10 cellular contexts compared by ENCODE assay signal in genomic region chr6:149846321-149846720, GRCh38. TPM values are rescaled to one million over a fixed set of nuclear protein-coding genes. Genes with fewer than 3 reads are reported as not detected.
DNase-seq lines count a peak whose midpoint lies in the region; ATAC-seq and TF ChIP-seq lines count a peak whose summit lies in the region.
"Had no signal": no experiment of that assay in that cellular context is flagged by ENCODE, and none has a peak within 500 bp of the region (broad histone marks: within the 10 kb centered on the region; RNA-seq: fewer than 3 reads in every experiment).

No MANE protein-coding gene starts in this region.

- H3K4me1 ChIP-seq in foreskin keratinocyte = peaks cover 24% of the 10 kb centered on the region
- H3K4me1 ChIP-seq in thyroid gland = peaks cover 14 to 26% of the 10 kb centered on the region in 2 donors

- DNase-seq in NCI-H2107 treated with DMSO at 0.1 percent for 48 hours (lab: John Stamatoyannopoulos, UW; ENCODE audit: unreplicated experiment) = peak; percentile 28
- no peak for DNase-seq in NCI-H2107 (lab: John Stamatoyannopoulos, UW)
- DNase-seq in SK-N-DZ (ENCODE audit: low spot score) = peak; percentile 33
- no peak for DNase-seq in foreskin keratinocyte
- peak; percentile 98 to 99 for DNase-seq in thyroid gland
- no peak for DNase-seq in putamen (ENCODE audit: low spot score)
- no peak for DNase-seq in activated T-cell treated with anti-CD3 and anti-CD28 coated beads, Interleukin-2, amount 50 U/mL, for 48 hours
- DNase-seq: NCI-H1694 treated with DMSO at 0.1 percent for 48 hours, transverse colon had no signal

- intact Hi-C loops in thyroid gland (cut with DNase I) = loop anchor here (10.0 kb wide), 1 partner anchor 158 kb away; no protein-coding TSS in a partner anchor

- no peaks in the 10 kb centered on the region for H3K27me3 ChIP-seq in foreskin keratinocyte
- no peaks in the 10 kb centered on the region for H3K27me3 ChIP-seq in thyroid gland
- H3K27me3 ChIP-seq: transverse colon had no signal

- peaks cover 0 to 3% of the 10 kb centered on the region in 2 donors for H3K36me3 ChIP-seq in thyroid gland
- H3K36me3 ChIP-seq: transverse colon had no signal

- no peak for TF ChIP-seq CTCF in foreskin keratinocyte (conservative IDR thresholded peaks at IDR 0.05)
- no peak for TF ChIP-seq CTCF in thyroid gland (IDR thresholded peaks at IDR 0.05)

- ATAC-seq in foreskin keratinocyte (peak; percentile 32), GM19467 (IDR thresholded peaks at IDR 0.05; ENCODE audit: unreplicated experiment) (no peak)

- no peak for TF ChIP-seq POLR2A in thyroid gland (IDR thresholded peaks at IDR 0.05)

- no peaks in the 10 kb centered on the region for H3K9me3 ChIP-seq in thyroid gland
- H3K9me3 ChIP-seq: transverse colon had no signal

- H3K27ac ChIP-seq in foreskin keratinocyte (no peak overlapping the region), thyroid gland (peak overlapping the region; percentile 56 to 67 (median 61))

- no peak overlapping the region for H3K4me3 ChIP-seq in thyroid gland (replicated peaks in 1 of 3)
- H3K4me3 ChIP-seq: transverse colon had no signal

- WGBS in thyroid gland, 2 donors = 52 to 56% methylated on average over 7 of the region's 7 CpGs

RNA-seq across cellular contexts. Expression of gene LRP11, which starts 17.8 kb away (rescaled TPM):
- polyA plus RNA-seq in SK-N-DZ (2014; cell fraction: cytosol; rRNA removed) = 21.8 and 25.4 TPM in 2 replicates
- polyA plus RNA-seq in SK-N-DZ (2014; cell fraction: nucleus; rRNA removed) = 15.9 and 19.2 TPM in 2 replicates
- 42.0 and 42.6 TPM in 2 replicates for total RNA-seq in foreskin keratinocyte
- 15.5 and 18.8 TPM in 2 replicates for polyA plus RNA-seq in foreskin keratinocyte
- 10 to 100 TPM; 39.4 to 76.8 (median 57.2) TPM for total RNA-seq in thyroid gland

RNA-seq across cellular contexts. Expression of gene RAET1E, which starts 51.6 kb away (rescaled TPM):
- not detected in 2 replicates for polyA plus RNA-seq in SK-N-DZ (2014; cell fraction: cytosol; rRNA removed)
- not detected in 2 replicates for polyA plus RNA-seq in SK-N-DZ (2014; cell fraction: nucleus; rRNA removed)
- 1.1 and 1.5 TPM in 2 replicates for total RNA-seq in foreskin keratinocyte
- 0.97 and 1.1 TPM in 2 replicates for polyA plus RNA-seq in foreskin keratinocyte
- 1 to 10 TPM in 1 of 4 donors, not detected in 3; 1.7 TPM for total RNA-seq in thyroid gland
- total RNA-seq: transverse colon had no signal

Comparison
In these comparisons a context has a peak if more than half of its experiments do, and no peak if none do; other contexts are left out.
1. DNase-seq: peak in NCI-H2107 treated with DMSO at 0.1 percent for 48 hours (single experiment), SK-N-DZ (single experiment) and thyroid gland (2 of 2); none in NCI-H2107 (single experiment), foreskin keratinocyte (0 of 2), putamen (single experiment) and activated T-cell treated with anti-CD3 and anti-CD28 coated beads, Interleukin-2, amount 50 U/mL, for 48 hours (0 of 2).